15 cellular contexts compared by ENCODE assay signal in the genomic region with DNA sequence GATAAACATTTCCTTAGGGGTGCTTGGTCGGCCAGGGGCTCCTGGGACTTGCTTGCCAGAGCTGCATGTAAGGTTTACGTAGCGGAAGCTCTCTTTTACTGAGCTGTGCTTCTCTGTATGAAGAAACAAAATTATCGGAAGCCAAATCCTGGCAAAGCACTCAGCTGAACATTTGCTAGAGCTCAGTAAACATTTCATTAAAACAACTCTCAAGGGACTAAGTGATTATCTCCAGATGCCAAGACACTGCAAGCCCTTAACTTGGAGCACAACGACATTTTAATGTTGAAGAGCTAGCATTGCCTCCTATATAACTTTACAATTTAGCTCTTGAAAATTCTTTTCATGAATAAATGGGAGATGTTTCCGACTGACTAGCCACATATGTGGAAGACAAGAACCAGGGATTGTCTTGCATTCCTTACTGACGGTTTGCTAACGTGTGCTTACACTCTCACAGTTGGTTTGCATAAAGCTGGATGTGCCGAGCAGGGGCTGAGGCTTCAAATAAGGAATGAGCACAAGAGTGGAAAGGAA. TPM values are rescaled to one million over a fixed set of nuclear protein-coding genes. Genes with fewer than 3 reads are reported as not detected.
DNase-seq lines count a peak whose midpoint lies in the region; ATAC-seq and TF ChIP-seq lines count a peak whose summit lies in the region.
"Had no signal": no experiment of that assay in that cellular context is flagged by ENCODE, and none has a peak within 500 bp of the region (broad histone marks: within the 10 kb centered on the region; RNA-seq: fewer than 3 reads in every experiment).

No MANE protein-coding gene starts in this region.

- H3K27ac ChIP-seq in fibroblast of lung (ENCODE audit: insufficient read depth, low read length): no peak overlapping the region
- H3K27ac ChIP-seq in muscle layer of duodenum (ENCODE audit: low read length): peak overlapping the region; percentile 71
- H3K27ac ChIP-seq in trophoblast cell (ENCODE audit: low read depth, low read length): no peak overlapping the region
- H3K27ac ChIP-seq: brain microvascular endothelial cell had no signal

- H2BK12ac ChIP-seq in trophoblast cell (ENCODE audit: low read length): no peak overlapping the region

- H3K9ac ChIP-seq in fibroblast of lung (ENCODE audit: insufficient read depth, low read length) (no peak overlapping the region), trophoblast cell (ENCODE audit: low read length) (no peak overlapping the region)

- H2AFZ ChIP-seq in fibroblast of lung (ENCODE audit: low read length) (peak overlapping the region; percentile 35), trophoblast cell (ENCODE audit: insufficient read depth, low read length, poor library complexity) (no peak overlapping the region)

- H2AK5ac ChIP-seq in trophoblast cell (ENCODE audit: low read length): no peak overlapping the region

- no peak overlapping the region for H3K23ac ChIP-seq in trophoblast cell (ENCODE audit: low read length)

- H3K36me3 ChIP-seq in fibroblast of lung (ENCODE audit: control insufficient read depth, insufficient read depth, low read length): no peaks in the 10 kb centered on the region
- H3K36me3 ChIP-seq in muscle layer of duodenum (ENCODE audit: control insufficient read depth in 1 of 2, insufficient read depth in 2 of 2, low read length in 2 of 2): peaks cover 0 to 3% of the 10 kb centered on the region in 2 donors
- no peaks in the 10 kb centered on the region for H3K36me3 ChIP-seq in trophoblast cell (ENCODE audit: control insufficient read depth in 1 of 2, insufficient read depth in 2 of 2, low read length in 2 of 2)
- H3K36me3 ChIP-seq: brain microvascular endothelial cell had no signal

- no peak overlapping the region for H4K12ac ChIP-seq in trophoblast cell (ENCODE audit: low read depth, low read length)

- no peak overlapping the region for H3K14ac ChIP-seq in trophoblast cell (ENCODE audit: low read length)

- H3K4me2 ChIP-seq in fibroblast of lung (ENCODE audit: extremely low read depth, insufficient read depth, low read length) (peak overlapping the region; percentile 67), trophoblast cell (ENCODE audit: low read length) (no peak overlapping the region)

- H3K9me3 ChIP-seq in fibroblast of lung (ENCODE audit: control insufficient read depth, insufficient read depth, low read depth, low read length) (no peaks in the 10 kb centered on the region), muscle layer of duodenum (ENCODE audit: control insufficient read depth in 1 of 2, low read length in 2 of 2) (no peaks in the 10 kb centered on the region), trophoblast cell (ENCODE audit: insufficient read depth, low read depth, low read length) (no peaks in the 10 kb centered on the region)

- no peaks in the 10 kb centered on the region for H3K79me1 ChIP-seq in trophoblast cell (ENCODE audit: low read length)

- no CpG with 5 or more reads among the region's 9 CpGs for WGBS in trophoblast cell (ENCODE audit: extremely low coverage, insufficient coverage, insufficient read length)

- H3K79me2 ChIP-seq in fibroblast of lung (ENCODE audit: control insufficient read depth, insufficient read depth, low read length): no peaks in the 10 kb centered on the region
- H3K79me2 ChIP-seq in trophoblast cell (ENCODE audit: control insufficient read depth, insufficient read depth, low read length, poor library complexity): no peaks in the 10 kb centered on the region

- ATAC-seq in GM21529 (IDR thresholded peaks at IDR 0.05; ENCODE audit: unreplicated experiment): no peak
- no peak for ATAC-seq in HG02623 (IDR thresholded peaks at IDR 0.05; ENCODE audit: unreplicated experiment)

- DNase-seq in AG09319 (ENCODE audit: extremely low read depth, low read depth) (peak; percentile 40), NCI-H187 (lab: John Stamatoyannopoulos, UW) (peak; percentile 22 to 49), fibroblast of lung (ENCODE audit: low read depth in 2 of 2) (peak in 1 of 2 donors; percentile 83), trophoblast cell (no peak), GM19240 (ENCODE audit: insufficient read length, low spot score) (no peak)
- DNase-seq: brain microvascular endothelial cell; CD4-positive, CD25-positive, alpha-beta regulatory T cell; NCI-H1105; small intestine; stimulated activated CD8-positive, alpha-beta memory T cell treated with anti-CD3 and anti-CD28 coated beads, Interleukin-4, amount 100 ng/mL, for 48 hours; T1000 had no signal

- H3K27me3 ChIP-seq in fibroblast of lung (ENCODE audit: control insufficient read depth, insufficient read depth, low read length) (no peaks in the 10 kb centered on the region), muscle layer of duodenum (ENCODE audit: low read depth, low read length) (no peaks in the 10 kb centered on the region), trophoblast cell (ENCODE audit: insufficient read depth, low read length) (no peaks in the 10 kb centered on the region)
- H3K27me3 ChIP-seq: brain microvascular endothelial cell had no signal

- H4K91ac ChIP-seq in trophoblast cell (ENCODE audit: low read depth, low read length): no peak overlapping the region

- peak overlapping the region; percentile 1 to 23 (median 6) for H3K4me3 ChIP-seq in fibroblast of lung (replicated peaks in 1 of 4; ENCODE audit: control extremely low read depth in 1 of 4, insufficient read depth in 1 of 4, low read depth in 3 of 4, low read length in 4 of 4)
- peak overlapping the region in 1 of 2 donors; percentile 13 for H3K4me3 ChIP-seq in muscle layer of duodenum (ENCODE audit: low read depth in 1 of 2, low read length in 2 of 2)
- H3K4me3 ChIP-seq in trophoblast cell (ENCODE audit: low read depth, low read length): no peak overlapping the region

- H3K18ac ChIP-seq in trophoblast cell (ENCODE audit: low read length): no peak overlapping the region

- H4K20me1 ChIP-seq in fibroblast of lung (ENCODE audit: control insufficient read depth, extremely low read depth, insufficient read depth, low read length): no peaks in the 10 kb centered on the region

- no peak for TF ChIP-seq CTCF in AG09319 (IDR thresholded peaks at IDR 0.05; ENCODE audit: low read depth, low read length)
- TF ChIP-seq CTCF in fibroblast of lung (conservative IDR thresholded peaks at IDR 0.05 in 1 of 2, IDR thresholded peaks at IDR 0.05 in 1 of 2; ENCODE audit: low read depth in 1 of 2, low read length in 2 of 2): no peak

- no peak overlapping the region for H4K8ac ChIP-seq in trophoblast cell (ENCODE audit: low read depth, low read length)

- no peak overlapping the region for H3K4ac ChIP-seq in trophoblast cell (ENCODE audit: low read depth, low read length)

- no peak overlapping the region for H2BK5ac ChIP-seq in trophoblast cell (ENCODE audit: low read depth, low read length, poor library complexity)

- peaks cover 8% of the 10 kb centered on the region for H3K4me1 ChIP-seq in fibroblast of lung (ENCODE audit: control insufficient read depth, extremely low read depth, insufficient read depth, low read length)
- peaks cover 0 to 11% of the 10 kb centered on the region in 2 donors for H3K4me1 ChIP-seq in muscle layer of duodenum (ENCODE audit: control insufficient read depth in 1 of 2, insufficient read depth in 2 of 2, low read length in 2 of 2)
- H3K4me1 ChIP-seq in trophoblast cell (ENCODE audit: control insufficient read depth in 1 of 2, insufficient read depth in 2 of 2, low read length in 2 of 2): peaks cover 0 to 3% of the 10 kb centered on the region in 2 experiments

- H2BK120ac ChIP-seq in trophoblast cell (ENCODE audit: insufficient read depth, low read length, poor library complexity): no peak overlapping the region

RNA-seq across cellular contexts. Expression of gene SCUBE2, which starts 43.3 kb away (rescaled TPM):
- total RNA-seq in fibroblast of lung: 1.8 TPM in 2 replicates
- polyA plus RNA-seq in fibroblast of lung: 0.61 and 1.1 TPM in 2 replicates
- 1.2 and 1.4 TPM in 2 replicates for polyA plus RNA-seq in fibroblast of lung (2012)
- polyA minus RNA-seq in fibroblast of lung (ENCODE audit: low replicate concordance): 0.12 and 1.2 TPM in 2 replicates
- polyA plus RNA-seq in trophoblast cell (2013): 0.31 and 0.33 TPM in 2 replicates
- total RNA-seq: CD4-positive, CD25-positive, alpha-beta regulatory T cell; OCI-LY7 had no signal
- polyA plus RNA-seq: CD4-positive, CD25-positive, alpha-beta regulatory T cell had no signal

RNA-seq across cellular contexts. Expression of gene NRIP3, which starts 44.3 kb away (rescaled TPM):
- 4.1 and 8.8 TPM in 2 replicates for total RNA-seq in fibroblast of lung
- 11.7 and 13.9 TPM in 2 replicates for polyA plus RNA-seq in fibroblast of lung
- 7.1 and 10.1 TPM in 2 replicates for polyA plus RNA-seq in fibroblast of lung (2012)
- 12.9 and 20.2 TPM in 2 replicates for polyA minus RNA-seq in fibroblast of lung (ENCODE audit: low replicate concordance)
- 0.60 and 0.64 TPM in 2 replicates for polyA plus RNA-seq in trophoblast cell (2013)
- total RNA-seq: OCI-LY7 had no signal

Comparison
In these comparisons a context has a peak if more than half of its experiments do, and no peak if none do; other contexts are left out.
1. DNase-seq: peak in AG09319 (single experiment) and NCI-H187 (2 of 2); none in trophoblast cell (0 of 2) and GM19240 (single experiment).